ENCODE assay signal across 10 cellular contexts in the genomic region with DNA sequence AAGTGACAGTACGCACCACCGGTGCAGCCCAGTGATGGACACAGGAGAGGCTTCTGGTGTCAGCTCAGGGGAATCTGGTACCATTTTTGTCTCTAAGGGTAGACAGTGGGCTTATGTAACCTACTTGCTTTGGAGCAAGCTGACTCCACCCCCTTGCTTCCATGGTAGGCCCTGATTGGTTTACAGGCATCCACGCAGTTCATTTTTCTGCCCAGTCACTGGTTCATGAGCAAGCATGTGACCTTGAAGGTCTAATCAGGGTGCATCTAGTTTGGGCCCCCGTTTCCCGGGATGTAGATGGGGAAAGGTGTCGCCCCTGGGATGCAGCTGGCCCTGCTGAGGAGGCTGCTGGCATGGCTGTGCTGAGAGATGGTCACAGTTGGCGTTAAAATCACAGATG.
"Had no signal": no experiment of that assay in that cellular context is flagged by ENCODE, and none has a peak within 500 bp of the region (broad histone marks: within the 10 kb centered on the region; RNA-seq: fewer than 3 reads in every experiment).

No MANE protein-coding gene starts in this region.

- ATAC-seq: HCT116 had no signal

- H3K9ac ChIP-seq: GM23248, KMS-11 had no signal

- H3K4me1 ChIP-seq: HAP-1 had no signal

- H3K27ac ChIP-seq: GM23248, HL-60, KMS-11 had no signal

- H3K36me3 ChIP-seq: HAP-1 had no signal

- H3K4me2 ChIP-seq: KMS-11 had no signal

- H3K4me3 ChIP-seq: GM23248, HAP-1 had no signal

- DNase-seq: GM23248, GOT3, H7, HFFc6, IMR-90, KBM-7 had no signal

- H2AFZ ChIP-seq: GM23248 had no signal
